Comparison of ENCODE assay signal across 8 cellular contexts in the genomic region with DNA sequence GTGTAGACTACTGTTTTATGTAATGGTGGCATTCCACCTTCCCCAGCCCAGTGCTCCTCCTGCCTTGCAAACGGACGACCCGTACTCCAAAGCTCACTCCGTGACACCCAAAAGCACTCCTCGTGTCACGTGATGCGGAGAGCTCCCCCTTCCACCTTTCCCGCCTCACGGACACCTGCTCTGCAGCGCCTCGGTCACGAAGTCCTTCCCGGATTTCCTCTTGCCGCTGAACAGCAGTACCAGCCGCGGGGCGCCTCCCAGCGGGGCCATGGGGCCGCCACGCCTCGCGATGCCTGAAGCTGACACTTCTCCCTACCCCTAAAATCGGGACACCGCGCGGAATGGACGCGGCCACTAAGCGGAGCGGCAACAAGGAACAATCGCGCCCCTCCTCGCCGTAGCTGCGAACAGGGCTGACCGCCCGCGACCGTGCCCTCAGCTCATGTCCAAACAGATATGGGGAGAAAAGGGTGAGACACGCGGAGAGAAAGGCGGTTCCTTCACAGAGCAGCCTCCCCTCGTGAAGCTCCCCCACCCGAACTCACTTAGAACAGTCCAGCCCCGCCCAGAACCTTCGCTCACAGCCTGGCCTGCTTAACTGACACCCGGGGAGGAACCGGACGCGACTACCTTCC. TPM values are rescaled to one million over a fixed set of nuclear protein-coding genes. Genes with fewer than 3 reads are reported as not detected.
DNase-seq lines count a peak whose midpoint lies in the region; TF ChIP-seq lines count a peak whose summit lies in the region.

PMVK (minus strand) TSS at position 304 of the 635 bp plus-strand sequence; CDS start at position 270, 34 bp downstream.

- H3K27ac ChIP-seq in suprapubic skin: peak within 1 kb of the TSS; percentile 94

- no peaks in the 10 kb centered on the region for H3K9me3 ChIP-seq in suprapubic skin

- WGBS in suprapubic skin: 0% methylated on average over 25 of the region's 50 CpGs

- peak within 1 kb of the TSS; percentile 77 for H3K4me3 ChIP-seq in suprapubic skin

- peak within 1 kb of the TSS; percentile 91 for H3K4me3 Mint-ChIP-seq in activated naive CD4-positive, alpha-beta T cell treated with anti-CD3 and anti-CD28 coated beads, Interleukin-2, amount 10 ng/mL, durations not matched to agents 7 days and 5 days

- no peaks in the 10 kb centered on the region for H3K27me3 Mint-ChIP-seq in activated naive CD4-positive, alpha-beta T cell treated with anti-CD3 and anti-CD28 coated beads, Interleukin-2, amount 10 ng/mL, durations not matched to agents 7 days and 5 days

- H3K36me3 Mint-ChIP-seq in activated naive CD4-positive, alpha-beta T cell treated with anti-CD3 and anti-CD28 coated beads, Interleukin-2, amount 10 ng/mL, durations not matched to agents 7 days and 5 days: peaks cover 2% of the 10 kb centered on the region

- in situ Hi-C loops in SK-MEL-5 (cut with HindIII; ENCODE audit: low pct_unique_long_range_greater_than_20kb, low sequenced_read_pairs): no loop called here

- no peaks in the 10 kb centered on the region for H3K9me3 Mint-ChIP-seq in activated naive CD4-positive, alpha-beta T cell treated with anti-CD3 and anti-CD28 coated beads, Interleukin-2, amount 10 ng/mL, durations not matched to agents 7 days and 5 days

- TF ChIP-seq CTCF in suprapubic skin (IDR thresholded peaks at IDR 0.05): peak in 1 of 2 donors; percentile 47

- no peaks in the 10 kb centered on the region for H3K27me3 ChIP-seq in suprapubic skin

- H3K4me1 ChIP-seq in suprapubic skin: peaks cover 65% of the 10 kb centered on the region

- peak within 1 kb of the TSS; percentile 97 for H3K27ac Mint-ChIP-seq in activated naive CD4-positive, alpha-beta T cell treated with anti-CD3 and anti-CD28 coated beads, Interleukin-2, amount 10 ng/mL, durations not matched to agents 7 days and 5 days

- POLR2A ChIA-PET in HEK293T (lab: Yijun Ruan, JAX): interaction anchor here (0.8 to 3.2 kb wide), 20 partner anchors 8 to 326 kb away, joined by 3 to 18 read pairs (median 5); partner anchors contain the start of genes ADAM15, PBXIP1, PYGO2 and SHC1

- DNase-seq in GM04504 (ENCODE audit: low read depth): peak; percentile 94
- peak; percentile 96 for DNase-seq in HEK293T (ENCODE audit: extremely low spot score)
- DNase-seq in MV-4-11 (lab: John Stamatoyannopoulos, UW): peak; percentile 93
- DNase-seq in SK-MEL-5 (ENCODE audit: low read depth, low spot score): peak; percentile 96
- peak; percentile 97 for DNase-seq in activated naive CD4-positive, alpha-beta T cell treated with anti-CD3 and anti-CD28 coated beads, Interleukin-2, amount 10 ng/mL, durations not matched to agents 7 days and 5 days
- peak; percentile 97 for DNase-seq in germinal center (ENCODE audit: low spot score)
- DNase-seq in nucleus accumbens (lab: John Stamatoyannopoulos, UW): peak; percentile 66 to 100 (median 96)
- DNase-seq in suprapubic skin (ENCODE audit: low spot score in 2 of 2): peak; percentile 97 to 99

- H3K36me3 ChIP-seq in suprapubic skin: peaks cover 6% of the 10 kb centered on the region

- peak; percentile 39 for TF ChIP-seq EP300 in suprapubic skin (IDR thresholded peaks at IDR 0.05)

- peaks cover 61% of the 10 kb centered on the region for H3K4me1 Mint-ChIP-seq in activated naive CD4-positive, alpha-beta T cell treated with anti-CD3 and anti-CD28 coated beads, Interleukin-2, amount 10 ng/mL, durations not matched to agents 7 days and 5 days

- peak in 1 of 2 donors; percentile 45 for TF ChIP-seq POLR2A in suprapubic skin (IDR thresholded peaks at IDR 0.05)

- CTCF ChIA-PET in HEK293T (lab: Yijun Ruan, JAX): interaction anchor here (0.8 to 1.7 kb wide), 5 partner anchors 9 to 58 kb away, joined by 3 to 5 read pairs (median 4); partner anchors contain the start of genes PBXIP1 and PYGO2
- CTCF ChIA-PET in activated naive CD4-positive, alpha-beta T cell treated with anti-CD3 and anti-CD28 coated beads, Interleukin-2, amount 10 ng/mL, durations not matched to agents 7 days and 5 days (lab: Charles Lee): interaction anchor here (0.8 to 2.4 kb wide), 18 partner anchors 8 to 455 kb away, joined by 3 to 10 read pairs (median 4); no protein-coding TSS in a partner anchor

TF ChIP-seq in HEK293T, 16 proteins besides CTCF, POLR2A, EP300 and RAD21:
- TF ChIP-seq ELF4 (IDR thresholded peaks at IDR 0.05) (peak; percentile 31; the same call in 1 of the 2 replicates), L3MBTL2 (conservative IDR thresholded peaks at IDR 0.05) (peak; percentile 100), NFRKB (IDR thresholded peaks at IDR 0.05) (no peak), TARDBP (IDR thresholded peaks at IDR 0.05) (no peak), FOXM1 (IDR thresholded peaks at IDR 0.05; ENCODE audit: borderline replicate concordance) (no peak; the same call in 1 of the 2 replicates), CTBP1 (IDR thresholded peaks at IDR 0.05; ENCODE audit: borderline replicate concordance) (peak; percentile 24; the same call in 1 of the 2 replicates), FOXK2 (IDR thresholded peaks at IDR 0.05) (peak; percentile 74; the same call in 1 of the 2 replicates)

RNA-seq across cellular contexts. Expression of gene PMVK, which starts in this region (rescaled TPM):
- 10.4 and 19.0 TPM in 2 replicates for total RNA-seq in SK-MEL-5 (2014; rRNA removed; shearing (Covaris generic))
- polyA plus RNA-seq in SK-MEL-5 (2015; cell fraction: cytosol; rRNA removed): 55.1 and 55.2 TPM in 2 replicates
- polyA plus RNA-seq in SK-MEL-5 (2015; cell fraction: nucleus; rRNA removed): 9.6 and 16.8 TPM in 2 replicates
- 10 to 100 TPM; 19.3 to 38.0 (median 28.8) TPM for total RNA-seq in suprapubic skin

Comparison
In these comparisons a context has a peak if more than half of its experiments do, and no peak if none do; other contexts are left out.
1. Peak in every context shown above with its lines: DNase-seq, H3K4me3 ChIP-seq and H3K27ac ChIP-seq.